In the genomic region with DNA sequence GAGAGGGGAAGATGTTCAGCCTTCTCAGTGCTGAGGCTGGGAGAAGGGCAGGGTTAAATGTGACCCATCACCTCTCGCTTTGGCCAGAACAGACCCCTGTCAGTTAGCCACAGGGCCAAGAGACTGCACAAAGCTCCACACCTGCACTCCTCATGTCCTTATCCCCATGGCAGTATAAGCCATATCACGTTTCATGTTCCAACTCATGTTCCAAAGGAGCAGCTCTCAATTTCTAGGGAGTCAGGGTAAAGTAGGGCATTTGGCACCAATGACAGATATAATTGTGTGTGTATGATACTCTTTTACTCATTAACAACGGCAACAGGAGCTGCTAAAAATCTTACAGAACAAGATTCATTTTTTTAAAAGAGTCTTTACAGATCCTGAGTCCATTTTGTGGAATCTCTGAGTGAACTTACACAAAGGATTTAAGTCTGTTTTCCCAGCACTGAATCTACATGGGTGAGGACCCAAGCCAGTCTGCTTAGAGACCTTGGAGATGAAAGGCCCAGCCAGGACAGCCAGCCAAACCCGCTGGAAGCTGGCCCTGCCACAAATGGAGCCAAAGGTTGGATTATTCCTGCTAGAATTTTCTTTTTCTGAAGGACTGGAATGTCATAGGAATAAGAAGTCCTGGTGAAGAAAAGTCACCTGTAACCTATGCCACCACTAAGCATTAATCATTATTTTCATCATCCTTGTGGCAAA, we compare ENCODE assay signal across 29 cellular contexts.
A peak's percentile ranks its signal among the peaks of the same experiment; 100 is the strongest.
DNase-seq lines count a peak whose midpoint lies in the region; ATAC-seq and TF ChIP-seq lines count a peak whose summit lies in the region.
"Had no signal": no experiment of that assay in that cellular context is flagged by ENCODE, and none has a peak within 500 bp of the region (broad histone marks: within the 10 kb centered on the region; RNA-seq: fewer than 3 reads in every experiment).

No MANE protein-coding gene starts in this region.

- peak overlapping the region; percentile 5 for H3K18ac ChIP-seq in neuronal stem cell (ENCODE audit: low read length)

- H4K91ac ChIP-seq in neuronal stem cell (ENCODE audit: low read depth, low read length, poor library complexity), result no peak overlapping the region

- TF ChIP-seq CTCF in fibroblast of the aortic adventitia (IDR thresholded peaks at IDR 0.05; ENCODE audit: insufficient read depth, low read length) (no peak), smooth muscle cell (IDR thresholded peaks at IDR 0.05; ENCODE audit: borderline replicate concordance, insufficient read depth, poor library complexity, severe bottlenecking) (no peak), left lung (IDR thresholded peaks at IDR 0.05) (no peak), foreskin fibroblast (IDR thresholded peaks at IDR 0.05; ENCODE audit: low read depth, low read length) (no peak)

- H2BK15ac ChIP-seq in neuronal stem cell (ENCODE audit: low read length), result no peak overlapping the region

- H3K9me3 ChIP-seq in neuronal stem cell (replicated peaks in 1 of 2; ENCODE audit: control insufficient read depth in 2 of 2, insufficient read depth in 1 of 2, low read depth in 1 of 2, low read length in 2 of 2), result peaks cover 0 to 1% of the 10 kb centered on the region in 2 donors
- no peaks in the 10 kb centered on the region for H3K9me3 ChIP-seq in smooth muscle cell (replicated peaks; ENCODE audit: low read depth)
- H3K9me3 ChIP-seq in left lung, result no peaks in the 10 kb centered on the region
- H3K9me3 ChIP-seq: A549, sigmoid colon, stomach, tibial nerve had no signal

- peaks cover 2% of the 10 kb centered on the region for H3K79me1 ChIP-seq in neuronal stem cell (ENCODE audit: low read depth, low read length)

- peak overlapping the region; percentile 8 for H3K27ac ChIP-seq in angular gyrus (ENCODE audit: low read depth, low read length)
- no peak overlapping the region for H3K27ac ChIP-seq in neuronal stem cell (replicated peaks; ENCODE audit: low read length)
- no peak overlapping the region for H3K27ac ChIP-seq in smooth muscle cell (ENCODE audit: low read depth)
- no peak overlapping the region for H3K27ac ChIP-seq in left lung
- H3K27ac ChIP-seq: A549, epithelial cell of prostate, heart left ventricle, neural progenitor cell, sigmoid colon, stomach, tibial nerve had no signal

- intact Hi-C loops in left lung (cut with DNase I), result no loop called here

- no peak overlapping the region for H2AK5ac ChIP-seq in neuronal stem cell (ENCODE audit: low read depth, low read length)

- ATAC-seq in left lung (no peak), HG02973 (IDR thresholded peaks at IDR 0.05; ENCODE audit: unreplicated experiment) (no peak)
- ATAC-seq: A549, heart left ventricle had no signal

- H3K4me1 ChIP-seq in neuronal stem cell (ENCODE audit: control insufficient read depth in 2 of 2, insufficient read depth in 1 of 2, low read depth in 1 of 2, low read length in 2 of 2), result no peaks in the 10 kb centered on the region
- H3K4me1 ChIP-seq in smooth muscle cell (ENCODE audit: low read depth), result no peaks in the 10 kb centered on the region
- no peaks in the 10 kb centered on the region for H3K4me1 ChIP-seq in left lung
- H3K4me1 ChIP-seq: A549, neural progenitor cell, stomach had no signal

- no peak overlapping the region for H3K23ac ChIP-seq in neuronal stem cell (ENCODE audit: low read depth, low read length, poor library complexity)

- H3K4me2 ChIP-seq in neuronal stem cell (ENCODE audit: insufficient read depth, low read length, poor library complexity, severe bottlenecking) (no peak overlapping the region), smooth muscle cell (no peak overlapping the region)
- H3K4me2 ChIP-seq: A549, neural progenitor cell had no signal

- H3K27me3 ChIP-seq in neuronal stem cell (ENCODE audit: control insufficient read depth in 3 of 3, insufficient read depth in 3 of 3, low read depth in 1 of 3, low read length in 3 of 3) (no peaks in the 10 kb centered on the region), smooth muscle cell (ENCODE audit: low read depth) (no peaks in the 10 kb centered on the region), left lung (no peaks in the 10 kb centered on the region)
- H3K27me3 ChIP-seq: heart left ventricle, neural progenitor cell, sigmoid colon, stomach, tibial nerve had no signal

- no peak overlapping the region for H2BK120ac ChIP-seq in neuronal stem cell (ENCODE audit: low read depth, low read length)

- H3K4me3 ChIP-seq in fibroblast of the aortic adventitia (ENCODE audit: low read depth, low read length), result no peak overlapping the region
- no peak overlapping the region for H3K4me3 ChIP-seq in neuronal stem cell (ENCODE audit: low read length in 2 of 2)
- H3K4me3 ChIP-seq in smooth muscle cell, result no peak overlapping the region
- H3K4me3 ChIP-seq in left lung, result no peak overlapping the region
- H3K4me3 ChIP-seq in foreskin fibroblast (ENCODE audit: low read depth in 1 of 2, low read length in 2 of 2), result no peak overlapping the region
- H3K4me3 ChIP-seq: A549, heart left ventricle, neural progenitor cell, sigmoid colon, stomach, tibial nerve had no signal

- H3K4ac ChIP-seq in neuronal stem cell (ENCODE audit: low read length), result no peak overlapping the region

- H3K36me3 ChIP-seq in neuronal stem cell (replicated peaks in 1 of 2; ENCODE audit: control insufficient read depth in 2 of 2, insufficient read depth in 2 of 2, low read length in 2 of 2) (no peaks in the 10 kb centered on the region), smooth muscle cell (ENCODE audit: low read depth) (no peaks in the 10 kb centered on the region), left lung (no peaks in the 10 kb centered on the region)
- H3K36me3 ChIP-seq: heart left ventricle, neural progenitor cell, sigmoid colon, stomach, tibial nerve had no signal

- H3K14ac ChIP-seq in neuronal stem cell (ENCODE audit: low read length), result no peak overlapping the region

- WGBS in neuronal stem cell (ENCODE audit: extremely low coverage in 2 of 2, insufficient read length in 2 of 2, insufficient replicate concordance in 1 of 2), 2 donors, result no CpG with 5 or more reads among the region's 4 CpGs
- 87% methylated on average over 4 of the region's 4 CpGs for WGBS in smooth muscle cell (ENCODE audit: low lambda C conversion rate)

- H2AFZ ChIP-seq in neuronal stem cell (ENCODE audit: low read length), result no peak overlapping the region
- no peak overlapping the region for H2AFZ ChIP-seq in smooth muscle cell (ENCODE audit: low read depth)
- H2AFZ ChIP-seq: neural progenitor cell had no signal

- no peaks in the 10 kb centered on the region for H3K79me2 ChIP-seq in smooth muscle cell (ENCODE audit: low read depth)

- no peak overlapping the region for H2BK12ac ChIP-seq in neuronal stem cell (ENCODE audit: low read length)

- H3K9ac ChIP-seq in neuronal stem cell (ENCODE audit: low read depth, low read length, poor library complexity) (no peak overlapping the region), smooth muscle cell (ENCODE audit: low read depth) (no peak overlapping the region)
- H3K9ac ChIP-seq: neural progenitor cell had no signal

- H2BK5ac ChIP-seq in neuronal stem cell (ENCODE audit: low read length), result no peak overlapping the region

- H4K8ac ChIP-seq in neuronal stem cell (ENCODE audit: low read depth, low read length), result no peak overlapping the region

- DNase-seq in C1 segment of cervical spinal cord (lab: John Stamatoyannopoulos, UW), result peak in 8 of 14 donors; percentile 3 to 61 (median 30)
- peak; percentile 23 for DNase-seq in fibroblast of the aortic adventitia (ENCODE audit: low read depth)
- no peak for DNase-seq in neuronal stem cell (ENCODE audit: low spot score)
- DNase-seq in smooth muscle cell (lab: John Stamatoyannopoulos, UW; ENCODE audit: unreplicated experiment), result no peak
- no peak for DNase-seq in left lung
- no peak for DNase-seq in foreskin fibroblast
- DNase-seq: activated CD4-positive, alpha-beta memory T cell treated with anti-CD3 and anti-CD28 coated beads, Interleukin-2, amount 10 ng/mL, durations not matched to agents 7 days and 5 days; activated CD4-positive, alpha-beta T cell treated with anti-CD3 and anti-CD28 coated beads for 1 hour; activated CD8-positive, alpha-beta memory T cell treated with anti-CD3 and anti-CD28 coated beads, Interleukin-2, amount 50 U/mL, for 4 hours; activated naive CD4-positive, alpha-beta T cell treated with Interleukin-2 at 50 U/mL for 16 hours; CD4-positive, alpha-beta T cell; cortex of kidney; effector memory CD4-positive, alpha-beta T cell; GOT3; heart left ventricle; NCI-H1436 treated with DMSO at 0.1 percent for 48 hours; NCI-H2107; NCI-H446 treated with DMSO at 0.1 percent for 48 hours; NCI-H774; SIG-M5; sigmoid colon; stimulated activated CD4-positive, alpha-beta T cell treated with anti-CD3 and anti-CD28 coated beads, Interleukin-4, amount 100 ng/mL, for 1 hour; stomach had no signal

- no peaks in the 10 kb centered on the region for H3F3A ChIP-seq in smooth muscle cell (ENCODE audit: low read depth)

- H4K20me1 ChIP-seq in smooth muscle cell (ENCODE audit: low read depth), result no peaks in the 10 kb centered on the region

Comparison
In these comparisons a context has a peak if more than half of its experiments do, and no peak if none do; other contexts are left out.
1. DNase-seq: peak in C1 segment of cervical spinal cord (8 of 14) and fibroblast of the aortic adventitia (single experiment); none in neuronal stem cell (single experiment), smooth muscle cell (single experiment), left lung (0 of 2) and foreskin fibroblast (0 of 2).